In the genomic region with DNA sequence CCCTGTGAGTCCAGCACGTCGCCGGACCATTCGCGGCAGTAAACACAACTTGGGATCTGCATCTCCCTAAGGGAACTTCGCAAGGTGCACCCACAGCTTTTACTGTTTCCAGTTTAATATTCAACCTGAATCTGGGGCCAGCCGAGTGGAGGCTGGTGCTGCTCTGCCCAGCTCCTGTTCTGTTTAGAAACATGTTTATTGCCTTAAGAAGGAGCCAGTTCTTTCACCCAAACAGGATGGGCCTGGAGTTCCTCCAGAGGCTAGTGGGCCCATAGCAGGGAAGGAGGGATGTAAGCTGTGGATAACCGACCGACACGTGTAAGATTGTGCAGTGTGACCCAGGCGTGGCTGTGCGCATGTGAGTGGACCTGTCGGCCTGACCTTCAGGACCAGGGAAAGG, we compare ENCODE assay signal across 21 cellular contexts. TPM values are rescaled to one million over a fixed set of nuclear protein-coding genes. Genes with fewer than 3 reads are reported as not detected.
"Had no signal": no experiment of that assay in that cellular context is flagged by ENCODE, and none has a peak within 500 bp of the region (broad histone marks: within the 10 kb centered on the region; RNA-seq: fewer than 3 reads in every experiment).

No MANE protein-coding gene starts in this region.

- ATAC-seq: foreskin keratinocyte; gastroesophageal sphincter; heart right ventricle; naive thymus-derived CD4-positive, alpha-beta T cell; right cardiac atrium; stimulated activated memory B cell treated with anti-CD40 and anti-IgM and Interleukin-4, amounts not matched to agents 10 μg/mL and 1 μg/mL and 100 μg/mL, for 72 hours; stimulated activated naive CD8-positive, alpha-beta T cell treated with anti-CD3 and anti-CD28 coated beads, Interleukin-15, Interleukin-2, amounts not matched to agents 100 U/mL and 50 U/mL, for 24 hours; upper lobe of right lung had no signal

- H3K27me3 Mint-ChIP-seq: memory B cell; naive thymus-derived CD4-positive, alpha-beta T cell; stimulated activated memory B cell treated with anti-CD40 and anti-IgM and Interleukin-4, amounts not matched to agents 10 μg/mL and 1 μg/mL and 100 μg/mL, for 72 hours had no signal

- H3K36me3 Mint-ChIP-seq: memory B cell had no signal

- H3K4me3 Mint-ChIP-seq: memory B cell; naive thymus-derived CD4-positive, alpha-beta T cell; nephron progenitor cell; stimulated activated memory B cell treated with anti-CD40 and anti-IgM and Interleukin-4, amounts not matched to agents 10 μg/mL and 1 μg/mL and 100 μg/mL, for 72 hours had no signal

- FAIRE-seq: endothelial cell of umbilical vein, islet of Langerhans had no signal

- H3K27ac Mint-ChIP-seq: memory B cell; nephron progenitor cell; stimulated activated memory B cell treated with anti-CD40 and anti-IgM and Interleukin-4, amounts not matched to agents 10 μg/mL and 1 μg/mL and 100 μg/mL, for 72 hours had no signal

- H3K9me3 Mint-ChIP-seq: memory B cell; naive thymus-derived CD4-positive, alpha-beta T cell; nephron progenitor cell; stimulated activated memory B cell treated with anti-CD40 and anti-IgM and Interleukin-4, amounts not matched to agents 10 μg/mL and 1 μg/mL and 100 μg/mL, for 72 hours had no signal

- DNase-seq: dermis blood vessel endothelial cell; effector memory CD4-positive, alpha-beta T cell; foreskin keratinocyte; glutamatergic neuron; heart right ventricle; hippocampal formation; kidney glomerular epithelial cell; naive thymus-derived CD4-positive, alpha-beta T cell; nephron progenitor cell; spleen; stimulated activated CD4-positive, alpha-beta T cell treated with anti-CD3 and anti-CD28 coated beads, Interleukin-4, amount 100 ng/mL, for 4 hours; stimulated activated naive CD8-positive, alpha-beta T cell treated with anti-CD3 and anti-CD28 coated beads, Interleukin-15, Interleukin-2, amounts not matched to agents 100 U/mL and 50 U/mL, for 24 hours; upper lobe of right lung; uterus had no signal

RNA-seq across cellular contexts. Expression of gene NTN3, which starts 21.2 kb away (rescaled TPM):
- total RNA-seq: dermis blood vessel endothelial cell; gastroesophageal sphincter; mononuclear cell; naive thymus-derived CD4-positive, alpha-beta T cell; upper lobe of right lung had no signal

RNA-seq across cellular contexts. Expression of gene TEDC2, which starts 32.4 kb away (rescaled TPM):
- total RNA-seq: mononuclear cell, upper lobe of right lung had no signal
